Comparison of ENCODE assay signal across 9 cellular contexts in genomic region chr6:107330190-107330589, GRCh38.
DNase-seq lines count a peak whose midpoint lies in the region; ATAC-seq and TF ChIP-seq lines count a peak whose summit lies in the region.
"Had no signal": no experiment of that assay in that cellular context is flagged by ENCODE, and none has a peak within 500 bp of the region (broad histone marks: within the 10 kb centered on the region; RNA-seq: fewer than 3 reads in every experiment).

No MANE protein-coding gene starts in this region.

- peak overlapping the region; percentile 61 for H3K4me2 ChIP-seq in OCI-LY7 (ENCODE audit: low read length)
- H3K4me2 ChIP-seq: A549 had no signal

- no peaks in the 10 kb centered on the region for H3K9me3 ChIP-seq in OCI-LY7 (ENCODE audit: low read length)
- H3K9me3 ChIP-seq: A549 had no signal

- H3K4me3 ChIP-seq in OCI-LY7 (ENCODE audit: low read depth, low read length, poor library complexity, severe bottlenecking), result peak overlapping the region; percentile 35
- H3K4me3 ChIP-seq: A549 had no signal

- CTCF ChIA-PET in OCI-LY7 (lab: Charles Lee; ENCODE audit: unreplicated experiment), result no interaction called here

- ATAC-seq in HG02870 (IDR thresholded peaks at IDR 0.05; ENCODE audit: unreplicated experiment), result peak; percentile 96
- no peak for ATAC-seq in Right ventricle myocardium superior (ENCODE audit: poor library complexity)
- ATAC-seq: A549 had no signal

- POLR2A ChIA-PET in OCI-LY7 (lab: Charles Lee), result interaction anchor here (1.3 to 3.3 kb wide), 7 partner anchors 9 to 129 kb away, joined by 3 to 16 read pairs (median 6); partner anchors contain the start of gene PDSS2

- no peaks in the 10 kb centered on the region for H3K9me2 ChIP-seq in OCI-LY7 (ENCODE audit: insufficient read depth, low read length)

- intact Hi-C loops in OCI-LY7 (cut with micrococcal nuclease; ENCODE audit: unreplicated experiment) (no loop called here), Right ventricle myocardium superior (cut with DNase I) (no loop called here)

- no peak for TF ChIP-seq CTCF in OCI-LY7 (conservative IDR thresholded peaks at IDR 0.05; ENCODE audit: low read length)

- no peaks in the 10 kb centered on the region for H4K20me1 ChIP-seq in OCI-LY7 (ENCODE audit: insufficient read depth, low read length)

- H3K27ac ChIP-seq in OCI-LY7 (ENCODE audit: low read depth, low read length, poor library complexity, severe bottlenecking), result peak overlapping the region; percentile 68
- H3K27ac ChIP-seq: A549 had no signal

- DNase-seq in NCI-H510A treated with DMSO at 0.1 percent for 48 hours (lab: John Stamatoyannopoulos, UW), result peak; percentile 3
- no peak for DNase-seq in NCI-H510A (lab: John Stamatoyannopoulos, UW)
- peak; percentile 87 for DNase-seq in OCI-LY7 (ENCODE audit: low spot score)
- peak; percentile 6 for DNase-seq in stimulated activated CD4-positive, alpha-beta T cell treated with anti-CD3 and anti-CD28 coated beads, Interleukin-4, amount 100 ng/mL, for 24 hours
- no peak for DNase-seq in Right ventricle myocardium superior
- no peak for DNase-seq in activated CD8-positive, alpha-beta memory T cell treated with anti-CD3 and anti-CD28 coated beads, Interleukin-2, amount 50 U/mL, for 4 hours
- DNase-seq in stimulated activated naive CD4-positive, alpha-beta T cell treated with Interleukin-2 at 50 U/mL for 16 hours (lab: John Stamatoyannopoulos, UW), result no peak

- H3K4me1 ChIP-seq in OCI-LY7 (ENCODE audit: insufficient read depth, low read length, poor library complexity, severe bottlenecking), result peaks cover 24% of the 10 kb centered on the region
- H3K4me1 ChIP-seq: A549 had no signal

- peak overlapping the region; percentile 47; the same call in 1 of the 2 replicates for H2AFZ ChIP-seq in OCI-LY7 (ENCODE audit: low read length)

- H3K36me3 ChIP-seq in OCI-LY7 (ENCODE audit: insufficient read depth, low read length), result peaks cover 16% of the 10 kb centered on the region; the same call in 1 of the 2 replicates

- BruUV-seq in OCI-LY7 (replicated peaks; lab: Mats Ljungman, UMichigan), result no TSS peak

- no peaks in the 10 kb centered on the region for H3K79me2 ChIP-seq in OCI-LY7 (ENCODE audit: insufficient read depth, low read depth, low read length)

Comparison
In these comparisons a context has a peak if more than half of its experiments do, and no peak if none do; other contexts are left out.
1. DNase-seq: peak in NCI-H510A treated with DMSO at 0.1 percent for 48 hours (single experiment), OCI-LY7 (single experiment) and stimulated activated CD4-positive, alpha-beta T cell treated with anti-CD3 and anti-CD28 coated beads, Interleukin-4, amount 100 ng/mL, for 24 hours (single experiment); none in NCI-H510A (single experiment), Right ventricle myocardium superior (single experiment), activated CD8-positive, alpha-beta memory T cell treated with anti-CD3 and anti-CD28 coated beads, Interleukin-2, amount 50 U/mL, for 4 hours (single experiment) and stimulated activated naive CD4-positive, alpha-beta T cell treated with Interleukin-2 at 50 U/mL for 16 hours (single experiment).